Comparison of ENCODE assay signal across 12 cellular contexts in genomic region chr10:122499491-122499941, GRCh38. TPM values are rescaled to one million over a fixed set of nuclear protein-coding genes. Genes with fewer than 3 reads are reported as not detected.
DNase-seq lines count a peak whose midpoint lies in the region; ATAC-seq and TF ChIP-seq lines count a peak whose summit lies in the region.
"Had no signal": no experiment of that assay in that cellular context is flagged by ENCODE, and none has a peak within 500 bp of the region (broad histone marks: within the 10 kb centered on the region; RNA-seq: fewer than 3 reads in every experiment).

No MANE protein-coding gene starts in this region.

- TF ChIP-seq CTCF in HCT116 (IDR thresholded peaks at IDR 0.05 in 2 of 3, conservative IDR thresholded peaks at IDR 0.05 in 1 of 3; ENCODE audit: borderline replicate concordance in 1 of 3, insufficient read depth in 1 of 3, low read depth in 2 of 3, low read length in 2 of 3) (no peak), dorsolateral prefrontal cortex (IDR thresholded peaks at IDR 0.05 in 54 of 56, conservative IDR thresholded peaks at IDR 0.05 in 2 of 56; ENCODE audit: low read depth in 1 of 56, partially characterized antibody in 56 of 56) (peak in 5 of 56 donors; percentile 5 to 18 (median 12))

- H3K27me3 ChIP-seq in HCT116 (ENCODE audit: insufficient read depth, low read length) (no peaks in the 10 kb centered on the region), dorsolateral prefrontal cortex (no peaks in the 10 kb centered on the region)

- CTCF ChIA-PET in HCT116 (lab: Charles Lee): interaction anchor here (2.3 kb wide), 1 partner anchor 66 kb away, joined by 9 read pairs; no protein-coding TSS in a partner anchor

- TF ChIP-seq RAD21 in HCT116 (IDR thresholded peaks at IDR 0.05; ENCODE audit: low read depth): no peak

- H3K27ac ChIP-seq in HCT116 (ENCODE audit: low read depth, low read length) (no peak overlapping the region), dorsolateral prefrontal cortex (peak overlapping the region in 57 of 59 donors; percentile 21 to 99 (median 83))
- H3K27ac ChIP-seq: epithelial cell of prostate had no signal

- ATAC-seq in HCT116 (no peak), left lobe of liver (peak; percentile 62), HG02623 (IDR thresholded peaks at IDR 0.05; ENCODE audit: unreplicated experiment) (no peak), HG03439 (IDR thresholded peaks at IDR 0.05; ENCODE audit: unreplicated experiment) (no peak)
- ATAC-seq: Panc1 had no signal

- POLR2A ChIA-PET in HCT116 (lab: Charles Lee): no interaction called here

- H3K4me1 ChIP-seq in HCT116 (ENCODE audit: control insufficient read depth in 1 of 2, insufficient read depth in 2 of 2, low read length in 2 of 2): peaks cover 13 to 33% of the 10 kb centered on the region in 2 experiments

- H3K9me3 ChIP-seq in HCT116 (ENCODE audit: control insufficient read depth in 1 of 2, insufficient read depth in 1 of 2, low read depth in 1 of 2, low read length in 2 of 2): no peaks in the 10 kb centered on the region

- no peaks in the 10 kb centered on the region for H3K79me2 ChIP-seq in HCT116 (ENCODE audit: insufficient read depth, low read length)

- RAD21 ChIA-PET in HCT116 (lab: Charles Lee; ENCODE audit: low non-redundant PET in 1 of 2, low total read pairs in 2 of 2, uncharacterized antibody in 2 of 2, unreplicated experiment in 2 of 2): no interaction called here

- H3K4me3 ChIP-seq in HCT116 (replicated peaks in 1 of 2; ENCODE audit: low read depth in 1 of 2, low read length in 2 of 2): no peak overlapping the region
- no peak overlapping the region for H3K4me3 ChIP-seq in dorsolateral prefrontal cortex

- H3K9me2 ChIP-seq in HCT116 (ENCODE audit: insufficient read depth): no peaks in the 10 kb centered on the region

- no TSS peak for BruUV-seq in HCT116 (replicated peaks; lab: Mats Ljungman, UMichigan)

- no peak for TF ChIP-seq POLR2A in HCT116 (IDR thresholded peaks at IDR 0.05; ENCODE audit: borderline replicate concordance, extremely low read depth, insufficient read depth, insufficient read length)

- intact Hi-C loops in HCT116 (cut with micrococcal nuclease) (no loop called here), dorsolateral prefrontal cortex (cut with DNase I) (no loop called here)

- DNase-seq in HCT116 (ENCODE audit: low read depth, low spot score): no peak
- peak in 3 of 10 donors; percentile 39 to 60 (median 52) for DNase-seq in dorsolateral prefrontal cortex
- no peak for DNase-seq in left lobe of liver (ENCODE audit: low spot score)
- DNase-seq in stromal cell of bone marrow (ENCODE audit: low read depth): peak; percentile 93
- DNase-seq in HK-2 (ENCODE audit: unreplicated experiment): no peak
- no peak for DNase-seq in NCI-H1092 treated with DMSO at 0.1 percent for 48 hours (lab: John Stamatoyannopoulos, UW)

- H3K4me2 ChIP-seq in HCT116 (ENCODE audit: low read length): no peak overlapping the region

- no peaks in the 10 kb centered on the region for H3K36me3 ChIP-seq in HCT116 (ENCODE audit: control insufficient read depth in 1 of 2, insufficient read depth in 2 of 2, low read length in 2 of 2)

- H4K20me1 ChIP-seq in HCT116 (ENCODE audit: insufficient read depth): no peaks in the 10 kb centered on the region

- no peak overlapping the region for H2AFZ ChIP-seq in HCT116 (ENCODE audit: low read depth, low read length, poor library complexity, severe bottlenecking)

- no peak overlapping the region for H3K9ac ChIP-seq in HCT116 (ENCODE audit: low read length)

TF ChIP-seq in HCT116, 20 proteins besides CTCF, POLR2A, EP300 and RAD21:
- TF ChIP-seq MAX (IDR thresholded peaks at IDR 0.05): peak; percentile 44; the same call in 1 of the 2 replicates
- no peak for TF ChIP-seq EZH2 (IDR thresholded peaks at IDR 0.05)

RNA-seq across cellular contexts. Expression of gene HTRA1, which starts 38.2 kb away (rescaled TPM):
- total RNA-seq in HCT116 (2021; ENCODE audit: unreplicated experiment) (0.39 TPM), dorsolateral prefrontal cortex (100 to 1,000 TPM; 154 to 492 (median 263) TPM), left lobe of liver (83.1 TPM)
- 0.06 and 0.14 TPM in 2 replicates for polyA plus RNA-seq in HCT116 (2012)

RNA-seq across cellular contexts. Expression of gene ARMS2, which starts 45.1 kb away (rescaled TPM):
- total RNA-seq in HCT116 (2021; ENCODE audit: unreplicated experiment) (not detected), dorsolateral prefrontal cortex (1 to 10 TPM in 1 of 120 experiments, under 1 TPM in 8, not detected in 111; 0.63 to 2.1 (median 0.83) TPM), left lobe of liver (not detected)
- not detected in 2 replicates for polyA plus RNA-seq in HCT116 (2012)
- total RNA-seq: progenitor cell of endocrine pancreas had no signal
- polyA plus RNA-seq: adipose tissue had no signal

Comparison
In these comparisons a context has a peak if more than half of its experiments do, and no peak if none do; other contexts are left out.
1. RNA of gene HTRA1, which starts 38.2 kb away (total RNA-seq): 154 to 492 TPM in dorsolateral prefrontal cortex and 83.1 TPM in left lobe of liver (single experiment); 0.39 TPM in HCT116 (single experiment); every median in the first group is over 10 times any median in the second.